8 cellular contexts compared by ENCODE assay signal in genomic region chr1:149888160-149888998, GRCh38. TPM values are rescaled to one million over a fixed set of nuclear protein-coding genes. Genes with fewer than 3 reads are reported as not detected.
DNase-seq lines count a peak whose midpoint lies in the region; ATAC-seq and TF ChIP-seq lines count a peak whose summit lies in the region.

No MANE protein-coding gene starts in this region.

- H3K4me3 ChIP-seq in SU-DHL-6 (ENCODE audit: insufficient read depth, low read length, poor library complexity, severe bottlenecking) (peak overlapping the region; percentile 29), right atrium auricular region (peak overlapping the region; percentile 64 to 66), vagina (peak overlapping the region; percentile 60 to 66)

- H3K36me3 ChIP-seq in SU-DHL-6 (ENCODE audit: low read length): no peaks in the 10 kb centered on the region
- H3K36me3 ChIP-seq in right atrium auricular region: no peaks in the 10 kb centered on the region
- H3K36me3 ChIP-seq in vagina: no peaks in the 10 kb centered on the region

- no peaks in the 10 kb centered on the region for H3K79me2 ChIP-seq in SU-DHL-6 (ENCODE audit: insufficient read depth, low read length)

- no peaks in the 10 kb centered on the region for H3K9me3 ChIP-seq in SU-DHL-6 (ENCODE audit: insufficient read depth, low read length)
- no peaks in the 10 kb centered on the region for H3K9me3 ChIP-seq in right atrium auricular region
- no peaks in the 10 kb centered on the region for H3K9me3 ChIP-seq in vagina

- H3K27ac ChIP-seq in SU-DHL-6 (ENCODE audit: low read depth, low read length): peak overlapping the region; percentile 96
- H3K27ac ChIP-seq in adipose tissue (ENCODE audit: low read depth, low read length): peak overlapping the region; percentile 91
- H3K27ac ChIP-seq in right atrium auricular region: peak overlapping the region; percentile 95 to 99
- H3K27ac ChIP-seq in vagina: peak overlapping the region; percentile 97

- intact Hi-C loops in vagina (cut with DNase I): no loop called here

- ATAC-seq in HG02588 (IDR thresholded peaks at IDR 0.05; ENCODE audit: unreplicated experiment): peak; percentile 21

- H3K9me2 ChIP-seq in SU-DHL-6 (replicated peaks; ENCODE audit: insufficient read depth, low read length): no peaks in the 10 kb centered on the region

- WGBS in adipose tissue, 3 donors: 1 to 4% (median 3%) methylated on average over 28 of the region's 28 CpGs

- H4K20me1 ChIP-seq in SU-DHL-6 (ENCODE audit: low read depth, low read length): no peaks in the 10 kb centered on the region

- H3K27me3 ChIP-seq in SU-DHL-6 (ENCODE audit: low read length): no peaks in the 10 kb centered on the region
- H3K27me3 ChIP-seq in right atrium auricular region: no peaks in the 10 kb centered on the region
- no peaks in the 10 kb centered on the region for H3K27me3 ChIP-seq in vagina

- DNase-seq in GF-D8 (lab: John Stamatoyannopoulos, UW) (peak; percentile 74), NCI-H128 (lab: John Stamatoyannopoulos, UW; ENCODE audit: unreplicated experiment) (peak; percentile 26), right atrium auricular region (ENCODE audit: low spot score) (peak; percentile 85), pulmonary artery endothelial cell (ENCODE audit: low read depth, low spot score) (peak; percentile 51), vagina (ENCODE audit: extremely low spot score in 2 of 2) (peak in 1 of 2 donors; percentile 96)

- peak; percentile 60 to 87 for TF ChIP-seq POLR2A in vagina (IDR thresholded peaks at IDR 0.05)

- peaks cover 52% of the 10 kb centered on the region for H3F3A ChIP-seq in SU-DHL-6 (ENCODE audit: insufficient read depth)

- TF ChIP-seq CTCF in SU-DHL-6 (IDR thresholded peaks at IDR 0.05; ENCODE audit: insufficient read depth, low read length, poor library complexity, severe bottlenecking) (peak; percentile 46), right atrium auricular region (IDR thresholded peaks at IDR 0.05) (peak; percentile 11 to 69), vagina (IDR thresholded peaks at IDR 0.05) (peak; percentile 13 to 58 (median 46))

- peaks cover 0 to 18% of the 10 kb centered on the region in 2 donors for H3K4me1 ChIP-seq in right atrium auricular region
- H3K4me1 ChIP-seq in vagina: peaks cover 23% of the 10 kb centered on the region

- peak overlapping the region; percentile 48 for H3K9ac ChIP-seq in SU-DHL-6 (ENCODE audit: low read length)

- peak overlapping the region; percentile 70 for H2AFZ ChIP-seq in SU-DHL-6 (ENCODE audit: low read depth, low read length, severe bottlenecking)

- peak overlapping the region; percentile 67 for H3K4me2 ChIP-seq in SU-DHL-6 (ENCODE audit: low read depth, low read length, poor library complexity, severe bottlenecking)

RNA-seq across cellular contexts. Expression of gene BOLA1, which starts 11.0 kb away (rescaled TPM):
- 10 to 100 TPM; 19.7 to 23.5 (median 21.7) TPM for polyA plus RNA-seq in adipose tissue
- 10 to 100 TPM; 26.3 to 28.0 TPM for total RNA-seq in right atrium auricular region
- 9.4 and 12.0 TPM in 2 replicates for total RNA-seq in pulmonary artery endothelial cell
- 43.0 TPM for total RNA-seq in vagina

RNA-seq across cellular contexts. Expression of gene SV2A, which starts 29.3 kb away (rescaled TPM):
- polyA plus RNA-seq in adipose tissue: under 1 TPM; 0.33 to 0.94 (median 0.45) TPM
- 1 to 10 TPM; 1.0 to 6.3 TPM for total RNA-seq in right atrium auricular region
- 5.7 and 6.3 TPM in 2 replicates for total RNA-seq in pulmonary artery endothelial cell
- 7.6 TPM for total RNA-seq in vagina

RNA-seq across cellular contexts. Expression of gene SF3B4, which starts 39.2 kb away (rescaled TPM):
- polyA plus RNA-seq in adipose tissue: 10 to 100 TPM; 13.0 to 34.8 (median 23.6) TPM
- total RNA-seq in right atrium auricular region (10 to 100 TPM in 1 of 2 donors, 1 to 10 TPM in 1; 5.7 to 12.3 TPM), pulmonary artery endothelial cell (12.4 and 12.7 TPM in 2 replicates), vagina (21.6 TPM)

RNA-seq across cellular contexts. Expression of gene MTMR11, which starts 48.3 kb away (rescaled TPM):
- 1 to 10 TPM; 1.4 to 7.3 (median 2.1) TPM for polyA plus RNA-seq in adipose tissue
- 1 to 10 TPM; 1.6 to 9.6 TPM for total RNA-seq in right atrium auricular region
- 3.6 and 5.7 TPM in 2 replicates for total RNA-seq in pulmonary artery endothelial cell
- 16.9 TPM for total RNA-seq in vagina
